In the genomic region with DNA sequence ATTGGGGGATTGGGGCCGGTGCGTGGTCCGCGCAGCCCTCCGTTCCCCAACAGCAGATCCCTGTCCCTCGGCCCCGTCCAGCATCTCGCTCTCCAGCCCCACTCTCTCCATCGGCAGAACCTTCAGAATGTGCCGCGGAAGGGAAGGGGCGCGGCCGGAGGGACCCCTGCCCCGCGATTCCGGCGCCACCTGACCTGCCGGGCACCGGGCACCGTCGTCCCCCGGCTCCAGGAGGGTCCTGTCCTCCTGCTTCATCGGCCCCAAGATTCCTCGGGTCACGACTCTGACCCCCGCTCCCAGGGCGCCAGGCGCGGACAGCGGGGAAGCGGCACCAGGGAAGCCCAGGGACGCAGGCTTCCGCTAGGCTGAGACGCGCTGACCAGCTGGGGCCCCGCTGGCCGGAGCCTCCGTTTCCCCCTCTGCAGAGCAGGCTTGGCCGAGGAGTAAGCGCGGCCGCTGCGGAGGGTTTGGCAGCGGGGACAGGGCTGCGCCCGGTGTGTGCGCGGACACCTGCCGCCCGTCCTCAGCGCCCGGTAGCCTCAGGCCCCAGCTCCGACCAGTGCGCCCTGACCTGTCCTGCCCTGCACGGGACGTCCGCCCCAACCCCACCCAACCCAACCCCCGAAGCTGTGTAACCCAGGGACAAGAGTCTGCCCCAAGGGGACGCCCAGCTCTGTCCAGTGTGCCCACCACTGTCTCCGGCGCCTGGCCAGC, we compare ENCODE assay signal across 8 cellular contexts. TPM values are rescaled to one million over a fixed set of nuclear protein-coding genes. Genes with fewer than 3 reads are reported as not detected.
DNase-seq lines count a peak whose midpoint lies in the region; TF ChIP-seq lines count a peak whose summit lies in the region.

No MANE protein-coding gene starts in this region.

- WGBS in iPS DF 6.9 (ENCODE audit: insufficient coverage, insufficient read length): no CpG with 5 or more reads among the region's 62 CpGs

- H3K4me1 ChIP-seq in ascending aorta (peaks cover 9 to 11% of the 10 kb centered on the region in 2 donors), iPS DF 6.9 (ENCODE audit: control insufficient read depth, insufficient read depth, low read length) (peaks cover 2% of the 10 kb centered on the region)

- H3K36me3 ChIP-seq in ascending aorta (no peaks in the 10 kb centered on the region), iPS DF 6.9 (ENCODE audit: control insufficient read depth, insufficient read depth, low read length) (no peaks in the 10 kb centered on the region)

- H3K27ac ChIP-seq in ascending aorta: peak overlapping the region in 1 of 2 donors; percentile 80
- H3K27ac ChIP-seq in iPS DF 6.9 (ENCODE audit: low read length): no peak overlapping the region

- no peaks in the 10 kb centered on the region for H3K9me3 ChIP-seq in ascending aorta
- no peaks in the 10 kb centered on the region for H3K9me3 ChIP-seq in iPS DF 6.9 (ENCODE audit: control insufficient read depth, insufficient read depth, low read length)

- peaks cover 4% of the 10 kb centered on the region for H3K27me3 ChIP-seq in ascending aorta
- peaks cover 12% of the 10 kb centered on the region for H3K27me3 ChIP-seq in iPS DF 6.9 (ENCODE audit: control insufficient read depth, insufficient read depth, low read length)

- TF ChIP-seq CTCF in ascending aorta (IDR thresholded peaks at IDR 0.05) (no peak), retinal pigment epithelial cell (conservative IDR thresholded peaks at IDR 0.05; ENCODE audit: low read depth, low read length) (no peak)

- intact Hi-C loops in ascending aorta (cut with DNase I): no loop called here

- H3K4me3 ChIP-seq in ascending aorta: peak overlapping the region; percentile 35 to 64
- H3K4me3 ChIP-seq in iPS DF 6.9 (ENCODE audit: low read length): peak overlapping the region; percentile 7; the same call in 1 of the 2 replicates
- peak overlapping the region; percentile 31 for H3K4me3 ChIP-seq in retinal pigment epithelial cell (ENCODE audit: low read length)

- DNase-seq in GM03348 (ENCODE audit: low spot score): peak; percentile 11
- DNase-seq in ascending aorta (ENCODE audit: low spot score in 2 of 2): no peak
- no peak for DNase-seq in iPS DF 6.9 (ENCODE audit: low read depth, low spot score)
- DNase-seq in retinal pigment epithelial cell (ENCODE audit: low read depth): no peak
- DNase-seq in NOMO-1 treated with dmso at 0.1 percent for 144 hours (lab: John Stamatoyannopoulos, UW; ENCODE audit: unreplicated experiment): no peak
- DNase-seq in DMS79 (lab: John Stamatoyannopoulos, UW): no peak
- no peak for DNase-seq in occipital lobe (lab: John Stamatoyannopoulos, UW)
- DNase-seq in NOMO-1 treated with DMSO at 0.1 percent for 48 hours (lab: John Stamatoyannopoulos, UW; ENCODE audit: unreplicated experiment): no peak

RNA-seq across cellular contexts. Expression of gene BOK, which starts 16.8 kb away (rescaled TPM):
- total RNA-seq in ascending aorta (35.4 TPM), occipital lobe (22.8 TPM)

RNA-seq across cellular contexts. Expression of gene STK25, which starts 33.3 kb away (rescaled TPM):
- 259 TPM for total RNA-seq in ascending aorta
- 160 TPM for total RNA-seq in occipital lobe
